In genomic region chr14:80215081-80215480, GRCh38 we compare ENCODE assay signal across 20 cellular contexts. TPM values are rescaled to one million over a fixed set of nuclear protein-coding genes. Genes with fewer than 3 reads are reported as not detected.
DNase-seq lines count a peak whose midpoint lies in the region; ATAC-seq and TF ChIP-seq lines count a peak whose summit lies in the region.
"Had no signal": no experiment of that assay in that cellular context is flagged by ENCODE, and none has a peak within 500 bp of the region (broad histone marks: within the 10 kb centered on the region; RNA-seq: fewer than 3 reads in every experiment).

No MANE protein-coding gene starts in this region.

- dilution Hi-C loops in IMR-90 (cut with HindIII; ENCODE audit: low sequenced_read_pairs, unreplicated experiment) = no loop called here

- no peaks in the 10 kb centered on the region for H4K20me1 ChIP-seq in IMR-90 (ENCODE audit: insufficient read depth, low read length)
- H4K20me1 ChIP-seq: BLaER1 treated with 17β-estradiol and CSF1 and Interleukin-3, amounts not matched to agents 10 nM and 100 nM had no signal

- H4K8ac ChIP-seq in IMR-90 (ENCODE audit: low read depth in 2 of 2, low read length in 2 of 2) (no peak overlapping the region), trophoblast cell (ENCODE audit: low read depth, low read length) (no peak overlapping the region)

- H2BK120ac ChIP-seq in IMR-90 (ENCODE audit: low read depth, low read length) (peak overlapping the region; percentile 1; the same call in 1 of the 2 replicates), trophoblast cell (ENCODE audit: insufficient read depth, low read length, poor library complexity) (no peak overlapping the region)

- no peak overlapping the region for H3K4me2 ChIP-seq in IMR-90 (ENCODE audit: low read depth, low read length)
- H3K4me2 ChIP-seq in trophoblast cell (ENCODE audit: low read length) = no peak overlapping the region
- H3K4me2 ChIP-seq: BLaER1 treated with 17β-estradiol and CSF1 and Interleukin-3, amounts not matched to agents 10 nM and 100 nM; GM23338; KMS-11 had no signal

- H3K56ac ChIP-seq in IMR-90 (ENCODE audit: extremely low read depth, insufficient read depth, low read length) = no peak overlapping the region

- no TSS peak for BruUV-seq in IMR-90 (replicated peaks; lab: Mats Ljungman, UMichigan)

- H3K27ac ChIP-seq in IMR-90 (ENCODE audit: insufficient read depth, low read length) (no peak overlapping the region), trophoblast cell (ENCODE audit: low read depth, low read length) (no peak overlapping the region)
- H3K27ac ChIP-seq: BLaER1 treated with 17β-estradiol and CSF1 and Interleukin-3, amounts not matched to agents 10 nM and 100 nM; KMS-11 had no signal

- H4K91ac ChIP-seq in IMR-90 (ENCODE audit: insufficient read depth, low read depth, low read length) (no peak overlapping the region), trophoblast cell (ENCODE audit: low read depth, low read length) (no peak overlapping the region)

- no peaks in the 10 kb centered on the region for H3K9me1 ChIP-seq in IMR-90 (ENCODE audit: insufficient read depth, low read length)

- H2AFZ ChIP-seq in IMR-90 (replicated peaks; ENCODE audit: low read length, poor library complexity) (no peak overlapping the region), trophoblast cell (ENCODE audit: insufficient read depth, low read length, poor library complexity) (no peak overlapping the region)

- no peak for TF ChIP-seq POLR2A in IMR-90 (IDR thresholded peaks at IDR 0.05; ENCODE audit: low read depth, low read length)

- no peaks in the 10 kb centered on the region for H3K36me3 ChIP-seq in IMR-90 (ENCODE audit: control insufficient read depth, insufficient read depth, low read length)
- no peaks in the 10 kb centered on the region for H3K36me3 ChIP-seq in trophoblast cell (ENCODE audit: control insufficient read depth in 1 of 2, insufficient read depth in 2 of 2, low read length in 2 of 2)
- H3K36me3 ChIP-seq: BLaER1 treated with 17β-estradiol and CSF1 and Interleukin-3, amounts not matched to agents 10 nM and 100 nM; MG63 had no signal

- POLR2A ChIA-PET in IMR-90 (lab: Charles Lee; ENCODE audit: unreplicated experiment) = no interaction called here

- in situ Hi-C loops in IMR-90 (cut with MboI; ENCODE audit: low sequenced_read_pairs) = no loop called here

- H2BK20ac ChIP-seq in IMR-90 (ENCODE audit: low read depth, low read length) = peak overlapping the region; percentile 9; the same call in 1 of the 2 replicates

- H3K9me3 ChIP-seq in IMR-90 (ENCODE audit: control insufficient read depth, insufficient read depth, low read length) (no peaks in the 10 kb centered on the region), trophoblast cell (ENCODE audit: insufficient read depth, low read depth, low read length) (no peaks in the 10 kb centered on the region)
- H3K9me3 ChIP-seq: BLaER1 treated with 17β-estradiol and CSF1 and Interleukin-3, amounts not matched to agents 10 nM and 100 nM; MG63 had no signal

- no peak for TF ChIP-seq RAD21 in IMR-90 (IDR thresholded peaks at IDR 0.05; ENCODE audit: low read length)

- no peak overlapping the region for H4K5ac ChIP-seq in IMR-90 (ENCODE audit: low read depth, low read length)

- H3K18ac ChIP-seq in IMR-90 (ENCODE audit: low read depth, low read length) (peak overlapping the region; percentile 50; the same call in 1 of the 2 replicates), trophoblast cell (ENCODE audit: low read length) (no peak overlapping the region)

- no peak overlapping the region for H2BK12ac ChIP-seq in trophoblast cell (ENCODE audit: low read length)

- H3K14ac ChIP-seq in IMR-90 (replicated peaks; ENCODE audit: low read depth, low read length) (no peak overlapping the region), trophoblast cell (ENCODE audit: low read length) (no peak overlapping the region)

- no peak overlapping the region for H3K23ac ChIP-seq in IMR-90 (ENCODE audit: low read depth, low read length)
- H3K23ac ChIP-seq in trophoblast cell (ENCODE audit: low read length) = no peak overlapping the region

- no peaks in the 10 kb centered on the region for H3K27me3 ChIP-seq in IMR-90 (ENCODE audit: control insufficient read depth, insufficient read depth, low read length)
- no peaks in the 10 kb centered on the region for H3K27me3 ChIP-seq in trophoblast cell (ENCODE audit: insufficient read depth, low read length)
- H3K27me3 ChIP-seq: BLaER1 treated with 17β-estradiol and CSF1 and Interleukin-3, amounts not matched to agents 10 nM and 100 nM; MG63 had no signal

- H3K79me1 ChIP-seq in IMR-90 (ENCODE audit: low read depth in 1 of 2, low read length in 2 of 2) (no peaks in the 10 kb centered on the region), trophoblast cell (ENCODE audit: low read length) (no peaks in the 10 kb centered on the region)

- no peaks in the 10 kb centered on the region for H3K79me2 ChIP-seq in trophoblast cell (ENCODE audit: control insufficient read depth, insufficient read depth, low read length, poor library complexity)

- ATAC-seq in IMR-90 (ENCODE audit: low read depth) (no peak), HG02840 (IDR thresholded peaks at IDR 0.05; ENCODE audit: low FRiP score, unreplicated experiment) (no peak)
- ATAC-seq: HCT116, HepG2, Panc1 had no signal

- WGBS in IMR-90 (ENCODE audit: extremely low coverage in 2 of 2, insufficient read length in 1 of 2), 2 experiments = no CpG with 5 or more reads among the region's 4 CpGs
- WGBS in trophoblast cell (ENCODE audit: extremely low coverage, insufficient coverage, insufficient read length) = no CpG with 5 or more reads among the region's 4 CpGs

- H3K4ac ChIP-seq in IMR-90 (ENCODE audit: low read depth, low read length) (no peak overlapping the region), trophoblast cell (ENCODE audit: low read depth, low read length) (no peak overlapping the region)

- no peak overlapping the region for H2BK15ac ChIP-seq in IMR-90 (ENCODE audit: low read depth, low read length)

- no peak overlapping the region for H2AK9ac ChIP-seq in IMR-90 (replicated peaks; ENCODE audit: low read depth, low read length, poor library complexity)

- H4K12ac ChIP-seq in trophoblast cell (ENCODE audit: low read depth, low read length) = no peak overlapping the region

- CTCF ChIA-PET in IMR-90 (lab: Yijun Ruan, JAX) = no interaction called here

- intact Hi-C loops in IMR-90 (cut with micrococcal nuclease) = loop anchor here (10.0 kb wide), 3 partner anchors 400 to 1200 kb away; no protein-coding TSS in a partner anchor

- H2AK5ac ChIP-seq in IMR-90 (ENCODE audit: low read depth, low read length) (no peak overlapping the region), trophoblast cell (ENCODE audit: low read length) (no peak overlapping the region)

- H3K4me1 ChIP-seq in IMR-90 (ENCODE audit: control insufficient read depth, insufficient read depth, low read length) (peaks cover 4% of the 10 kb centered on the region), trophoblast cell (ENCODE audit: control insufficient read depth in 1 of 2, insufficient read depth in 2 of 2, low read length in 2 of 2) (peaks cover 7 to 8% of the 10 kb centered on the region in 2 experiments)

- H3K4me3 ChIP-seq in AG09309 (ENCODE audit: control insufficient read depth, low read depth, low read length) = no peak overlapping the region
- H3K4me3 ChIP-seq in IMR-90 (ENCODE audit: insufficient read depth, low read depth, low read length) = no peak overlapping the region
- H3K4me3 ChIP-seq in choroid plexus epithelial cell (ENCODE audit: low read depth, low read length) = no peak overlapping the region
- H3K4me3 ChIP-seq in trophoblast cell (ENCODE audit: low read depth, low read length) = no peak overlapping the region
- H3K4me3 ChIP-seq: BLaER1 treated with 17β-estradiol and CSF1 and Interleukin-3, amounts not matched to agents 10 nM and 100 nM; GM23338; MG63 had no signal

- H2BK5ac ChIP-seq in IMR-90 (ENCODE audit: low read depth, low read length, poor library complexity, severe bottlenecking) (no peak overlapping the region), trophoblast cell (ENCODE audit: low read depth, low read length, poor library complexity) (no peak overlapping the region)

- DNase-seq in AG09309 (ENCODE audit: low read depth) = peak; percentile 13
- peak; percentile 35 for DNase-seq in IMR-90
- peak; percentile 23 for DNase-seq in choroid plexus epithelial cell (ENCODE audit: low read depth)
- peak; percentile 67 to 98 for DNase-seq in trophoblast cell
- no peak for DNase-seq in islet precursor cell
- no peak for DNase-seq in NCI-H146 treated with DMSO at 0.1 percent for 48 hours (lab: John Stamatoyannopoulos, UW; ENCODE audit: unreplicated experiment)
- DNase-seq: CD8-positive, alpha-beta memory T cell; DMS79; MG63; NCI-H1092; NCI-H2227 treated with DMSO at 0.1 percent for 48 hours; NCI-H524; SHP77 treated with DMSO at 0.1 percent for 48 hours had no signal

- H3K9ac ChIP-seq in IMR-90 (ENCODE audit: low read depth, low read length) = no peak overlapping the region
- no peak overlapping the region for H3K9ac ChIP-seq in trophoblast cell (ENCODE audit: low read length)
- H3K9ac ChIP-seq: BLaER1 treated with 17β-estradiol and CSF1 and Interleukin-3, amounts not matched to agents 10 nM and 100 nM; KMS-11 had no signal

- TF ChIP-seq CTCF in AG09309 (IDR thresholded peaks at IDR 0.05; ENCODE audit: control insufficient read depth, insufficient read depth, low read depth, low read length, missing control alignments) = no peak
- no peak for TF ChIP-seq CTCF in IMR-90 (conservative IDR thresholded peaks at IDR 0.05; ENCODE audit: low read depth, low read length)
- no peak for TF ChIP-seq CTCF in choroid plexus epithelial cell (conservative IDR thresholded peaks at IDR 0.05; ENCODE audit: low read depth, low read length)

TF ChIP-seq in IMR-90, 13 proteins besides CTCF, POLR2A, EP300 and RAD21 (continues in another document):
- TF ChIP-seq CEBPB (IDR thresholded peaks at IDR 0.05; ENCODE audit: low read depth, low read length) (no peak), NFE2L2 (IDR thresholded peaks at IDR 0.05; ENCODE audit: low read depth, low read length) (no peak), MAFK (IDR thresholded peaks at IDR 0.05; ENCODE audit: low read depth, low read length) (no peak), RFX5 (IDR thresholded peaks at IDR 0.05; ENCODE audit: low read depth, low read length) (no peak)
- TF ChIP-seq, protein P1, sequence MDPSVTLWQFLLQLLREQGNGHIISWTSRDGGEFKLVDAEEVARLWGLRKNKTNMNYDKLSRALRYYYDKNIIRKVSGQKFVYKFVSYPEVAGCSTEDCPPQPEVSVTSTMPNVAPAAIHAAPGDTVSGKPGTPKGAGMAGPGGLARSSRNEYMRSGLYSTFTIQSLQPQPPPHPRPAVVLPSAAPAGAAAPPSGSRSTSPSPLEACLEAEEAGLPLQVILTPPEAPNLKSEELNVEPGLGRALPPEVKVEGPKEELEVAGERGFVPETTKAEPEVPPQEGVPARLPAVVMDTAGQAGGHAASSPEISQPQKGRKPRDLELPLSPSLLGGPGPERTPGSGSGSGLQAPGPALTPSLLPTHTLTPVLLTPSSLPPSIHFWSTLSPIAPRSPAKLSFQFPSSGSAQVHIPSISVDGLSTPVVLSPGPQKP (IDR thresholded peaks at IDR 0.05; ENCODE audit: borderline replicate concordance, low read depth, low read length) = no peak

RNA-seq across cellular contexts. Expression of gene DIO2, which starts 3.8 kb away (rescaled TPM):
- 21.7 and 24.2 TPM in 2 replicates for total RNA-seq in IMR-90 (2012; rRNA removed)
- 7.4 and 12.8 TPM in 2 replicates for polyA plus RNA-seq in IMR-90 (2012; rRNA removed)
- 5.7 and 7.4 TPM in 2 replicates for polyA plus RNA-seq in IMR-90 (2012; cell fraction: cytosol; rRNA removed)
- polyA plus RNA-seq in IMR-90 (2012; cell fraction: nucleus; rRNA removed; ENCODE audit: low replicate concordance) = 12.8 and 17.0 TPM in 2 replicates
- 3.0 and 3.5 TPM in 2 replicates for polyA plus RNA-seq in trophoblast cell (2013)
- total RNA-seq: CD8-positive, alpha-beta memory T cell; HepG2 had no signal
- polyA plus RNA-seq: CD8-positive, alpha-beta memory T cell; HepG2 had no signal

Comparison
In these comparisons a context has a peak if more than half of its experiments do, and no peak if none do; other contexts are left out.
1. DNase-seq: peak in AG09309 (single experiment), IMR-90 (single experiment), choroid plexus epithelial cell (single experiment) and trophoblast cell (2 of 2); none in islet precursor cell (single experiment) and NCI-H146 treated with DMSO at 0.1 percent for 48 hours (single experiment).